Comparison of ENCODE assay signal across 26 cellular contexts in genomic region chr2:60991644-60992043, GRCh38. TPM values are rescaled to one million over a fixed set of nuclear protein-coding genes. Genes with fewer than 3 reads are reported as not detected.
A peak's percentile ranks its signal among the peaks of the same experiment; 100 is the strongest.
DNase-seq lines count a peak whose midpoint lies in the region; ATAC-seq, FAIRE-seq and TF ChIP-seq lines count a peak whose summit lies in the region.
"Had no signal": no experiment of that assay in that cellular context is flagged by ENCODE, and none has a peak within 500 bp of the region (broad histone marks: within the 10 kb centered on the region; RNA-seq: fewer than 3 reads in every experiment).

No MANE protein-coding gene starts in this region.

- CTCF ChIA-PET in HCT116 (lab: Charles Lee): no interaction called here
- CTCF ChIA-PET in GM12878 (lab: Yijun Ruan, JAX): interaction anchor here (1.1 to 13.5 kb wide), 2 partner anchors 9 to 188 kb away, joined by 3 to 178 read pairs; no protein-coding TSS in a partner anchor

- no peak for DNase-seq in CD14-positive monocyte (ENCODE audit: low spot score)
- DNase-seq in HCT116 (ENCODE audit: low read depth, low spot score): no peak
- DNase-seq in GM12878 (ENCODE audit: low read depth, low spot score): no peak
- no peak for DNase-seq in naive B cell
- DNase-seq in heart right ventricle: no peak
- no peak for DNase-seq in naive thymus-derived CD8-positive, alpha-beta T cell
- DNase-seq: Calu3; CD4-positive, alpha-beta memory T cell; DMS153; GOT3; KG1; NCI-H1105; NCI-H146; NCI-H2029; NCI-H226; NCI-H510A treated with DMSO at 0.1 percent for 48 hours; NCI-H774; NK-92 treated with Interleukin-12 subunit alpha and Interleukin-12 subunit beta, amount 100 ng/mL, for 24 hours; SIG-M5; T-helper 1 cell had no signal

- no peak for TF ChIP-seq CTCF in CD14-positive monocyte (IDR thresholded peaks at IDR 0.05)
- TF ChIP-seq CTCF in HCT116 (IDR thresholded peaks at IDR 0.05 in 2 of 3, conservative IDR thresholded peaks at IDR 0.05 in 1 of 3; ENCODE audit: borderline replicate concordance in 1 of 3, insufficient read depth in 1 of 3, low read depth in 2 of 3, low read length in 2 of 3): no peak
- no peak for TF ChIP-seq CTCF in GM12878 (IDR thresholded peaks at IDR 0.05 in 2 of 3, conservative IDR thresholded peaks at IDR 0.05 in 1 of 3; ENCODE audit: control insufficient read depth in 2 of 3, extremely low read depth in 1 of 3, insufficient read depth in 1 of 3, low read depth in 3 of 3, low read length in 3 of 3)
- no peak for TF ChIP-seq CTCF in heart right ventricle (IDR thresholded peaks at IDR 0.05)

- TF ChIP-seq POLR2A in HCT116 (IDR thresholded peaks at IDR 0.05; ENCODE audit: borderline replicate concordance, extremely low read depth, insufficient read depth, insufficient read length): no peak
- TF ChIP-seq POLR2A in GM12878 (IDR thresholded peaks at IDR 0.05; ENCODE audit: low read depth, low read length): no peak

- H3K4me1 ChIP-seq in HCT116 (ENCODE audit: control insufficient read depth in 1 of 2, insufficient read depth in 2 of 2, low read length in 2 of 2): no peaks in the 10 kb centered on the region
- H3K4me1 ChIP-seq in GM12878 (ENCODE audit: control insufficient read depth, insufficient read depth, low read length): peaks cover 15% of the 10 kb centered on the region
- H3K4me1 ChIP-seq in heart right ventricle: peaks cover 0 to 17% (median 0%) of the 10 kb centered on the region in 9 donors
- H3K4me1 ChIP-seq: BLaER1 had no signal

- 75% methylated on average over 4 of the region's 4 CpGs for WGBS in GM12878 (ENCODE audit: insufficient coverage, insufficient replicate concordance, low lambda C conversion rate, missing lambda C conversion rate)
- 93 to 95% methylated on average over 4 of the region's 4 CpGs for WGBS in heart right ventricle, 2 donors

- H3K27ac Mint-ChIP-seq in CD14-positive monocyte: peak overlapping the region in 5 of 7 donors; percentile 49 to 96 (median 95)
- peak overlapping the region in 5 of 6 donors; percentile 22 to 99 (median 98) for H3K27ac Mint-ChIP-seq in naive B cell
- peak overlapping the region in 1 of 10 donors; percentile 48 for H3K27ac Mint-ChIP-seq in naive thymus-derived CD8-positive, alpha-beta T cell

- TF ChIP-seq EP300 in GM12878 (IDR thresholded peaks at IDR 0.05; ENCODE audit: borderline replicate concordance in 1 of 2, control insufficient read depth in 1 of 2, low read depth in 2 of 2, low read length in 2 of 2): no peak

- H2AFZ ChIP-seq in HCT116 (ENCODE audit: low read depth, low read length, poor library complexity, severe bottlenecking): no peak overlapping the region
- H2AFZ ChIP-seq in GM12878 (ENCODE audit: control insufficient read depth, low read depth, low read length): no peak overlapping the region

- H3K9me3 Mint-ChIP-seq in CD14-positive monocyte (peaks cover 0 to 17% (median 13%) of the 10 kb centered on the region in 7 donors), naive B cell (peaks cover 0 to 13% (median 7%) of the 10 kb centered on the region in 7 donors)
- H3K9me3 Mint-ChIP-seq in naive thymus-derived CD8-positive, alpha-beta T cell: peaks cover 0 to 12% (median 4%) of the 10 kb centered on the region in 9 donors

- H4K20me1 ChIP-seq in HCT116 (ENCODE audit: insufficient read depth) (no peaks in the 10 kb centered on the region), GM12878 (ENCODE audit: control insufficient read depth, insufficient read depth) (no peaks in the 10 kb centered on the region)
- H4K20me1 ChIP-seq: BLaER1 had no signal

- H3K27ac ChIP-seq in HCT116 (ENCODE audit: low read depth, low read length) (no peak overlapping the region), GM12878 (ENCODE audit: control insufficient read depth, insufficient read depth) (no peak overlapping the region), heart right ventricle (no peak overlapping the region)
- H3K27ac ChIP-seq: BLaER1, HL-60 had no signal

- H3K36me3 Mint-ChIP-seq in CD14-positive monocyte (peaks cover 5 to 12% of the 10 kb centered on the region in 2 donors), naive B cell (no peaks in the 10 kb centered on the region)
- H3K36me3 Mint-ChIP-seq in naive thymus-derived CD8-positive, alpha-beta T cell: peaks cover 0 to 16% (median 11%) of the 10 kb centered on the region in 3 donors

- POLR2A ChIA-PET in HCT116 (lab: Charles Lee) (no interaction called here), GM12878 (lab: Charles Lee) (interaction anchor here (0.7 to 1.7 kb wide), 2 partner anchors 17 to 293 kb away, joined by 3 to 4 read pairs; no protein-coding TSS in a partner anchor)
- POLR2A ChIA-PET in naive thymus-derived CD8-positive, alpha-beta T cell (lab: Charles Lee): no interaction called here

- H3K27me3 ChIP-seq in HCT116 (ENCODE audit: insufficient read depth, low read length) (no peaks in the 10 kb centered on the region), GM12878 (replicated peaks in 1 of 2; ENCODE audit: control insufficient read depth in 2 of 2, insufficient read depth in 2 of 2, low read length in 1 of 2) (no peaks in the 10 kb centered on the region), heart right ventricle (no peaks in the 10 kb centered on the region)
- H3K27me3 ChIP-seq: BLaER1 had no signal

- RAD21 ChIA-PET in HCT116 (lab: Charles Lee; ENCODE audit: low non-redundant PET in 1 of 2, low total read pairs in 2 of 2, uncharacterized antibody in 2 of 2, unreplicated experiment in 2 of 2) (no interaction called here), GM12878 (lab: Charles Lee; ENCODE audit: unreplicated experiment) (interaction anchor here (1.1 to 2.7 kb wide), 7 partner anchors 10 to 152 kb away, joined by 3 to 24 read pairs (median 11); partner anchors contain the start of gene REL)

- H3K27me3 Mint-ChIP-seq in CD14-positive monocyte (ENCODE audit: low read depth in 3 of 3): peaks cover 0 to 4% (median 0%) of the 10 kb centered on the region in 3 donors
- H3K27me3 Mint-ChIP-seq in naive B cell: no peaks in the 10 kb centered on the region
- H3K27me3 Mint-ChIP-seq in naive thymus-derived CD8-positive, alpha-beta T cell: no peaks in the 10 kb centered on the region
- H3K27me3 Mint-ChIP-seq: CD4-positive, alpha-beta memory T cell had no signal

- in situ Hi-C loops in GM12878 (cut with MboI): no loop called here

- intact Hi-C loops in CD14-positive monocyte (cut with micrococcal nuclease) (loop anchor here (2.0 to 10.0 kb wide), 4 partner anchors 67 to 197 kb away; partner anchors contain the start of gene REL (in 1 of the 2)), HCT116 (cut with micrococcal nuclease) (no loop called here), GM12878 (cut with micrococcal nuclease; ENCODE audit: unreplicated experiment) (loop anchor here (2.0 kb wide), 1 partner anchor 109 kb away; no protein-coding TSS in a partner anchor), heart right ventricle (cut with DNase I) (loop anchor here in 2 of 10 donors (10.0 kb wide), 2 partner anchors 107 to 197 kb away; partner anchors contain the start of gene REL (in 1 of the 2))

- H3K9me3 ChIP-seq in HCT116 (ENCODE audit: control insufficient read depth in 1 of 2, insufficient read depth in 1 of 2, low read depth in 1 of 2, low read length in 2 of 2): 0 out of 4 replicates have a peak, but pooled peaks cover 0 to 7% of the 10 kb centered on the region in 2 experiments
- H3K9me3 ChIP-seq in GM12878 (replicated peaks; ENCODE audit: control insufficient read depth, insufficient read depth, low read length): peaks cover 8% of the 10 kb centered on the region; the same call in 2 of the 3 replicates
- peaks cover 0 to 15% (median 4%) of the 10 kb centered on the region in 11 donors for H3K9me3 ChIP-seq in heart right ventricle

- SMC1A ChIA-PET in GM12878 (lab: Charles Lee; ENCODE audit: uncharacterized antibody, unreplicated experiment): interaction anchor here (1.0 to 7.9 kb wide), 15 partner anchors 9 to 195 kb away, joined by 3 to 76 read pairs (median 4); no protein-coding TSS in a partner anchor

- H3K4me1 Mint-ChIP-seq in CD14-positive monocyte (peaks cover 50% of the 10 kb centered on the region), naive B cell (peaks cover 34 to 71% (median 54%) of the 10 kb centered on the region in 3 donors)
- peaks cover 0 to 45% (median 1%) of the 10 kb centered on the region in 4 donors for H3K4me1 Mint-ChIP-seq in naive thymus-derived CD8-positive, alpha-beta T cell

- H3K9ac ChIP-seq in HCT116 (ENCODE audit: low read length) (no peak overlapping the region), GM12878 (ENCODE audit: control insufficient read depth, insufficient read depth, low read length) (no peak overlapping the region)
- H3K9ac ChIP-seq: BLaER1 had no signal

- H3K4me3 Mint-ChIP-seq in CD14-positive monocyte (no peak overlapping the region), naive B cell (peak overlapping the region in 2 of 8 donors; percentile 3 to 22)
- no peak overlapping the region for H3K4me3 Mint-ChIP-seq in naive thymus-derived CD8-positive, alpha-beta T cell

- no peak for TF ChIP-seq RAD21 in HCT116 (IDR thresholded peaks at IDR 0.05; ENCODE audit: low read depth)
- TF ChIP-seq RAD21 in GM12878 (IDR thresholded peaks at IDR 0.05; ENCODE audit: insufficient read depth, low read depth, low read length): no peak

- no peak overlapping the region for H3K4me3 ChIP-seq in HCT116 (replicated peaks in 1 of 2; ENCODE audit: low read depth in 1 of 2, low read length in 2 of 2)
- no peak overlapping the region for H3K4me3 ChIP-seq in GM12878
- no peak overlapping the region for H3K4me3 ChIP-seq in heart right ventricle
- H3K4me3 ChIP-seq: BLaER1 had no signal

- ATAC-seq in HCT116: no peak
- ATAC-seq in GM12878: no peak
- no peak for ATAC-seq in naive B cell (ENCODE audit: low read depth in 2 of 2)
- no peak for ATAC-seq in heart right ventricle
- no peak for ATAC-seq in HG02642 (IDR thresholded peaks at IDR 0.05; ENCODE audit: poor library complexity, unreplicated experiment)
- no peak for ATAC-seq in naive thymus-derived CD8-positive, alpha-beta T cell
- ATAC-seq: Panc1 had no signal

- H3K4me2 ChIP-seq in HCT116 (ENCODE audit: low read length): no peak overlapping the region
- H3K4me2 ChIP-seq in GM12878 (ENCODE audit: control insufficient read depth, insufficient read depth): no peak overlapping the region
- H3K4me2 ChIP-seq: BLaER1 had no signal

- H3K36me3 ChIP-seq in HCT116 (ENCODE audit: control insufficient read depth in 1 of 2, insufficient read depth in 2 of 2, low read length in 2 of 2): no peaks in the 10 kb centered on the region
- no peaks in the 10 kb centered on the region; a peak in 1 of 4 replicates for H3K36me3 ChIP-seq in GM12878 (ENCODE audit: control insufficient read depth in 2 of 2, insufficient read depth in 2 of 2, low read length in 1 of 2)
- peaks cover 0 to 7% (median 0%) of the 10 kb centered on the region in 9 donors for H3K36me3 ChIP-seq in heart right ventricle

- no peaks in the 10 kb centered on the region for H3K79me2 ChIP-seq in HCT116 (ENCODE audit: insufficient read depth, low read length)
- H3K79me2 ChIP-seq in GM12878 (ENCODE audit: control insufficient read depth, insufficient read depth, low read length): no peaks in the 10 kb centered on the region

- H3K9me2 ChIP-seq in HCT116 (ENCODE audit: insufficient read depth): no peaks in the 10 kb centered on the region

- no TSS peak for BruUV-seq in HCT116 (replicated peaks; lab: Mats Ljungman, UMichigan)
- no TSS peak for BruUV-seq in GM12878 (replicated peaks; lab: Mats Ljungman, UMichigan)

- no peak for FAIRE-seq in GM12878 (lab: Jason Lieb, UNC)
- FAIRE-seq: G401.6, GM19239 had no signal

RNA-seq across cellular contexts. Expression of gene PEX13, which starts 25.9 kb away (rescaled TPM):
- polyA plus RNA-seq in CD14-positive monocyte (1 to 10 TPM; 4.8 to 5.7 TPM), GM12878 (2011; rRNA removed) (27.6 and 30.9 TPM in 2 replicates), GM12878 (2014; fragmentation: Illumina TruSeq; extraction: Trizol) (11.5 and 11.9 TPM in 2 replicates), GM12878 (2014; fragmentation: Nextera tagmentation; extraction: Ambion mirVana) (1 to 10 TPM; 2.6 to 4.9 TPM), GM12878 (2014; rRNA removed) (14.9 and 15.2 TPM in 2 replicates), GM12878 (2016; fragmentation: Nextera tagmentation; extraction: Ambion mirVana) (10 to 100 TPM; 22.0 to 22.6 TPM), naive B cell (ENCODE audit: low read depth in 6 of 6) (10 to 100 TPM in 4 of 6 donors, 1 to 10 TPM in 2; 8.5 to 17.9 (median 10.6) TPM), heart right ventricle (10 to 100 TPM; 11.9 to 12.4 TPM)
- total RNA-seq in HCT116 (2021; ENCODE audit: unreplicated experiment) (19.8 TPM), GM12878 (2014; rRNA removed) (20.7 and 26.0 TPM in 2 replicates), GM12878 (2014; rRNA removed; fragmentation: Illumina TruSeq; extraction: Trizol) (18.2 and 18.6 TPM in 2 replicates), GM12878 (2021) (17.1 and 18.7 TPM in 2 replicates), heart right ventricle (10 to 100 TPM; 21.9 to 27.8 (median 24.5) TPM)
- 6.7 and 8.0 TPM in 2 replicates for polyA plus RNA-seq in HCT116 (2012)
- 63.6 and 67.6 TPM in 2 replicates for total RNA-seq in GM12878 (2013; cell fraction: nucleolus; rRNA removed)
- polyA plus RNA-seq in GM12878 (2011; ENCODE audit: low read depth): 5.3 TPM
- 16.0 and 16.1 TPM in 2 replicates for polyA plus RNA-seq in GM12878 (2011; cell fraction: cytosol; rRNA removed)
- polyA plus RNA-seq in GM12878 (2011; cell fraction: nucleus; rRNA removed): 9.2 and 11.1 TPM in 2 replicates
- polyA plus RNA-seq in GM12878 (2012): 6.2 and 9.0 TPM in 2 replicates
- 19.7 and 26.8 TPM in 2 replicates for polyA minus RNA-seq in GM12878 (2011; rRNA and poly(A)+ RNA removed)
- 6.1 and 6.4 TPM in 2 replicates for polyA minus RNA-seq in GM12878 (2011; cell fraction: cytosol; rRNA and poly(A)+ RNA removed)
- polyA minus RNA-seq in GM12878 (2011; cell fraction: nucleus; rRNA and poly(A)+ RNA removed): 16.9 and 24.7 TPM in 2 replicates
- total RNA-seq in naive thymus-derived CD8-positive, alpha-beta T cell: 10 to 100 TPM; 26.8 to 27.4 TPM
- polyA plus RNA-seq in naive thymus-derived CD8-positive, alpha-beta T cell: 10 to 100 TPM in 1 of 3 donors, 1 to 10 TPM in 2; 7.6 to 11.1 (median 9.0) TPM

RNA-seq across cellular contexts. Expression of gene PUS10, which starts 26.4 kb away (rescaled TPM):
- 1 to 10 TPM; 2.8 to 3.0 TPM for polyA plus RNA-seq in CD14-positive monocyte
- total RNA-seq in HCT116 (2021; ENCODE audit: unreplicated experiment): 5.6 TPM
- polyA plus RNA-seq in HCT116 (2012): 1.4 and 2.0 TPM in 2 replicates
- total RNA-seq in GM12878 (2013; cell fraction: nucleolus; rRNA removed): 49.8 and 53.0 TPM in 2 replicates
- total RNA-seq in GM12878 (2014; rRNA removed): 13.4 and 14.8 TPM in 2 replicates
- total RNA-seq in GM12878 (2014; rRNA removed; fragmentation: Illumina TruSeq; extraction: Trizol): 17.0 TPM in 2 replicates
- 11.9 and 12.6 TPM in 2 replicates for total RNA-seq in GM12878 (2021)
- 4.9 TPM for polyA plus RNA-seq in GM12878 (2011; ENCODE audit: low read depth)
- polyA plus RNA-seq in GM12878 (2011; rRNA removed): 13.9 and 18.0 TPM in 2 replicates
- 5.5 and 6.2 TPM in 2 replicates for polyA plus RNA-seq in GM12878 (2011; cell fraction: cytosol; rRNA removed)
- 14.1 and 14.9 TPM in 2 replicates for polyA plus RNA-seq in GM12878 (2011; cell fraction: nucleus; rRNA removed)
- polyA plus RNA-seq in GM12878 (2012): 7.6 and 8.2 TPM in 2 replicates
- 13.3 and 19.9 TPM in 2 replicates for polyA plus RNA-seq in GM12878 (2014; fragmentation: Illumina TruSeq; extraction: Trizol)
- polyA plus RNA-seq in GM12878 (2014; fragmentation: Nextera tagmentation; extraction: Ambion mirVana): 1 to 10 TPM; 9.1 to 9.8 TPM
- 8.4 and 12.8 TPM in 2 replicates for polyA plus RNA-seq in GM12878 (2014; rRNA removed)
- 10 to 100 TPM; 12.2 to 14.9 TPM for polyA plus RNA-seq in GM12878 (2016; fragmentation: Nextera tagmentation; extraction: Ambion mirVana)
- polyA minus RNA-seq in GM12878 (2011; rRNA and poly(A)+ RNA removed): 9.0 and 9.3 TPM in 2 replicates
- polyA minus RNA-seq in GM12878 (2011; cell fraction: cytosol; rRNA and poly(A)+ RNA removed): 2.5 and 4.8 TPM in 2 replicates
- 9.8 and 14.4 TPM in 2 replicates for polyA minus RNA-seq in GM12878 (2011; cell fraction: nucleus; rRNA and poly(A)+ RNA removed)
- 1 to 10 TPM; 3.4 to 8.6 (median 4.8) TPM for polyA plus RNA-seq in naive B cell (ENCODE audit: low read depth in 6 of 6)
- total RNA-seq in heart right ventricle: 1 to 10 TPM; 3.2 to 5.5 (median 4.7) TPM
- 1 to 10 TPM; 1.5 to 2.9 TPM for polyA plus RNA-seq in heart right ventricle
- 10 to 100 TPM in 1 of 2 experiments, 1 to 10 TPM in 1; 9.2 to 11.6 TPM for total RNA-seq in naive thymus-derived CD8-positive, alpha-beta T cell
- 1 to 10 TPM; 4.1 to 4.4 (median 4.4) TPM for polyA plus RNA-seq in naive thymus-derived CD8-positive, alpha-beta T cell
